In the genomic region with DNA sequence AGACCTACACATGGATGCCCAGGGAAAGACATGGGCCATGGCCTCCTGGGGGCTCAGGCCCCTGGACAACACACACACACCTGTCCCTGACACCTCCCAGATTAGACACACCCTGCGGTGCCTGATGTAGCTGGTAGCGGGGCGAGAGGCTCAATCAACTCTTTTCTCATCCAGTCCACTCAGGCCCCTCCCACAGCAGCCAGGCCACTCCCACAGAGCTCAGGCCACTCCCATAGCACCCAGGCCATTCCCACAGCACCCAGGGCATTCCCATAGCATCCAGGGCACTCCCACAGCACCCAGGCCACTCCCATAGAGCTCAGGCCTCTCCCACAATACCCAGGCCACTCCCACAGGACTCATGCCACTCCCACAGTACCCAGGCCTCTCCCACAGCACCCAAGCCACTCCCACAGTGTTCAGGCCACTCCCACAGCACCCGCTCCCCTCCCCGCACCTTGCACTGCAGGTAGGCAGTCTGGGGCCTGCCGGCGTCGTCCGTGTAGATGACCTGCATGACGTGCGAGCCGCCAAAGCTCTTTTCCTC, we compare ENCODE assay signal across 6 cellular contexts. TPM values are rescaled to one million over a fixed set of nuclear protein-coding genes. Genes with fewer than 3 reads are reported as not detected.
DNase-seq lines count a peak whose midpoint lies in the region; ATAC-seq and TF ChIP-seq lines count a peak whose summit lies in the region.
"Not testable (repeated sequence)": the region's sequence is repeated elsewhere in the genome, so short reads cannot be mapped to it uniquely, and the experiment has no call there.

No MANE protein-coding gene starts in this region.

- not testable (repeated sequence) for H2AFZ ChIP-seq in GM23338

- not testable (repeated sequence) for H3K4me1 Mint-ChIP-seq in CD8-positive, alpha-beta T cell (ENCODE audit: low read depth); GM23338

- not testable (repeated sequence) for H3F3A ChIP-seq in GM23338 (replicated peaks; ENCODE audit: low read depth)

- H3K79me2 ChIP-seq in GM23338 (replicated peaks; ENCODE audit: insufficient read depth), result not testable (repeated sequence)

- POLR2A ChIA-PET in CD8-positive, alpha-beta T cell (lab: Charles Lee), result not testable (repeated sequence)

- CTCF ChIA-PET in CD8-positive, alpha-beta T cell (lab: Charles Lee), result not testable (repeated sequence)

- not testable (repeated sequence) for H3K4me3 ChIP-seq in CD8-positive, alpha-beta T cell (ENCODE audit: low read depth, low read length); GM23338

- intact Hi-C loops in CD8-positive, alpha-beta T cell (cut with DNase I, micrococcal nuclease); cardiac septum (cut with DNase I): not testable (repeated sequence)

- H3K4me1 ChIP-seq in CD8-positive, alpha-beta T cell (ENCODE audit: insufficient read depth, low read length); GM23338 (ENCODE audit: insufficient read depth): not testable (repeated sequence)

- H4K20me1 ChIP-seq in GM23338 (replicated peaks; ENCODE audit: insufficient read depth), result not testable (repeated sequence)

- H3K9me2 ChIP-seq in GM23338 (ENCODE audit: insufficient read depth), result not testable (repeated sequence)

- ATAC-seq in CD8-positive, alpha-beta T cell, result peak; percentile 64
- ATAC-seq in GM23338, result peak; percentile 84
- peak; percentile 42 for ATAC-seq in HG03520 (IDR thresholded peaks at IDR 0.05; ENCODE audit: unreplicated experiment)

- not testable (repeated sequence) for H3K9me3 ChIP-seq in CD8-positive, alpha-beta T cell (ENCODE audit: low read length)

- H3K27ac ChIP-seq in CD8-positive, alpha-beta T cell (ENCODE audit: low read depth, low read length); GM23338 (ENCODE audit: low read depth): not testable (repeated sequence)

- not testable (repeated sequence) for H3K36me3 Mint-ChIP-seq in CD8-positive, alpha-beta T cell; GM23338 (ENCODE audit: low read depth)

- TF ChIP-seq CTCF in CD8-positive, alpha-beta T cell (IDR thresholded peaks at IDR 0.05); GM23338 (conservative IDR thresholded peaks at IDR 0.05; ENCODE audit: low read depth in 2 of 2): not testable (repeated sequence)

- H3K4me3 Mint-ChIP-seq in CD8-positive, alpha-beta T cell; GM23338: not testable (repeated sequence)

- DNase-seq in CD8-positive, alpha-beta T cell, result peak in 4 of 7 experiments; percentile 3 to 77 (median 36)
- not testable (repeated sequence) for DNase-seq in GM23338 (ENCODE audit: low spot score)
- peak; percentile 51 for DNase-seq in activated T-cell treated with anti-CD3 and anti-CD28 coated beads for 24 hours (ENCODE audit: low read depth)
- peak; percentile 71 for DNase-seq in cardiac septum (ENCODE audit: low spot score)
- peak; percentile 35 to 69 for DNase-seq in stimulated activated CD4-positive, alpha-beta T cell treated with anti-CD3 and anti-CD28 coated beads, Interleukin-12 subunit alpha, Interleukin-12 subunit beta, amount 100 ng/mL, for 24 hours (ENCODE audit: low read depth in 2 of 2)

- H3K27ac Mint-ChIP-seq in CD8-positive, alpha-beta T cell; GM23338: not testable (repeated sequence)

- H3K9me3 Mint-ChIP-seq in CD8-positive, alpha-beta T cell; GM23338: not testable (repeated sequence)

- H3K27me3 Mint-ChIP-seq in CD8-positive, alpha-beta T cell (ENCODE audit: low read depth); GM23338 (ENCODE audit: insufficient read depth, low read depth, poor library complexity): not testable (repeated sequence)

- H3K36me3 ChIP-seq in CD8-positive, alpha-beta T cell (ENCODE audit: insufficient read depth, low read length); GM23338 (ENCODE audit: insufficient read depth): not testable (repeated sequence)

- H3K27me3 ChIP-seq in CD8-positive, alpha-beta T cell (ENCODE audit: insufficient read depth, low read length); GM23338 (ENCODE audit: insufficient read depth): not testable (repeated sequence)

- H3K4me2 ChIP-seq in GM23338, result not testable (repeated sequence)

RNA-seq across cellular contexts. Expression of a gene that starts 11.9 kb away (rescaled TPM):
- total RNA-seq in CD8-positive, alpha-beta T cell, result 10 to 100 TPM; 37.4 to 42.9 TPM
- 32.2 and 39.0 TPM in 2 replicates for total RNA-seq in GM23338 (2014; rRNA removed; shearing (Covaris generic))
- 167 and 190 TPM in 2 replicates for polyA plus RNA-seq in GM23338 (2016; fragmentation: Nextera tagmentation; extraction: Ambion mirVana)
- total RNA-seq in cardiac septum, result 58.7 TPM

RNA-seq across cellular contexts. Expression of a gene that starts 25.8 kb away (rescaled TPM):
- 10 to 100 TPM; 14.9 to 19.1 TPM for total RNA-seq in CD8-positive, alpha-beta T cell
- total RNA-seq in GM23338 (2014; rRNA removed; shearing (Covaris generic)), result 43.3 and 55.2 TPM in 2 replicates
- 24.0 and 28.1 TPM in 2 replicates for polyA plus RNA-seq in GM23338 (2016; fragmentation: Nextera tagmentation; extraction: Ambion mirVana)
- total RNA-seq in cardiac septum, result 9.9 TPM

RNA-seq across cellular contexts. Expression of a gene that starts 25.9 kb away (rescaled TPM):
- 1 to 10 TPM; 4.4 to 5.2 TPM for total RNA-seq in CD8-positive, alpha-beta T cell
- 31.0 and 45.0 TPM in 2 replicates for total RNA-seq in GM23338 (2014; rRNA removed; shearing (Covaris generic))
- 17.7 and 20.0 TPM in 2 replicates for polyA plus RNA-seq in GM23338 (2016; fragmentation: Nextera tagmentation; extraction: Ambion mirVana)
- total RNA-seq in cardiac septum, result 6.5 TPM

RNA-seq across cellular contexts. Expression of a gene that starts 27.0 kb away (rescaled TPM):
- total RNA-seq in CD8-positive, alpha-beta T cell, result 10 to 100 TPM; 18.9 to 20.0 TPM
- 1.5 and 4.2 TPM in 2 replicates for total RNA-seq in GM23338 (2014; rRNA removed; shearing (Covaris generic))
- 0.99 and 1.1 TPM in 2 replicates for polyA plus RNA-seq in GM23338 (2016; fragmentation: Nextera tagmentation; extraction: Ambion mirVana)
- total RNA-seq in cardiac septum, result 6.3 TPM

RNA-seq across cellular contexts. Expression of a gene that starts 52.9 kb away (rescaled TPM):
- 10 to 100 TPM; 62.3 to 63.8 TPM for total RNA-seq in CD8-positive, alpha-beta T cell
- 1.5 TPM in 1 of 2 replicates, not detected in the other for total RNA-seq in GM23338 (2014; rRNA removed; shearing (Covaris generic))
- polyA plus RNA-seq in GM23338 (2016; fragmentation: Nextera tagmentation; extraction: Ambion mirVana), result 0.87 and 0.99 TPM in 2 replicates
- total RNA-seq in cardiac septum, result 7.7 TPM
